Comparison of ENCODE assay signal across 22 cellular contexts in genomic region chr3:126419886-126420786, GRCh38. TPM values are rescaled to one million over a fixed set of nuclear protein-coding genes. Genes with fewer than 3 reads are reported as not detected.
DNase-seq lines count a peak whose midpoint lies in the region; ATAC-seq and TF ChIP-seq lines count a peak whose summit lies in the region.
"Had no signal": no experiment of that assay in that cellular context is flagged by ENCODE, and none has a peak within 500 bp of the region (broad histone marks: within the 10 kb centered on the region; RNA-seq: fewer than 3 reads in every experiment).

No MANE protein-coding gene starts in this region.

- H3K27ac Mint-ChIP-seq in endothelial cell (ENCODE audit: unreplicated experiment), result peak overlapping the region; percentile 36
- H3K27ac Mint-ChIP-seq in osteocyte (ENCODE audit: unreplicated experiment), result no peak overlapping the region
- H3K27ac Mint-ChIP-seq in activated CD8-positive, alpha-beta T cell treated with anti-CD3 and anti-CD28 coated beads for 36 hours, result no peak overlapping the region
- H3K27ac Mint-ChIP-seq: activated naive CD4-positive, alpha-beta T cell treated with anti-CD3 and anti-CD28 coated beads, Interleukin-2, amount 10 ng/mL, durations not matched to agents 7 days and 5 days; stimulated activated naive CD8-positive, alpha-beta T cell treated with anti-CD3 and anti-CD28 coated beads, Interleukin-15, amount 100 ng/mL, for 72 hours had no signal

- TF ChIP-seq CTCF in endothelial cell (IDR thresholded peaks at IDR 0.05; ENCODE audit: unreplicated experiment) (no peak), osteocyte (IDR thresholded peaks at IDR 0.05) (no peak)
- TF ChIP-seq CTCF in activated CD8-positive, alpha-beta T cell treated with anti-CD3 and anti-CD28 coated beads for 36 hours (IDR thresholded peaks at IDR 0.05), result no peak

- CTCF ChIA-PET in activated CD8-positive, alpha-beta T cell treated with anti-CD3 and anti-CD28 coated beads for 36 hours (lab: Charles Lee), result no interaction called here

- no peaks in the 10 kb centered on the region for H3K27me3 Mint-ChIP-seq in endothelial cell (ENCODE audit: unreplicated experiment)
- no peaks in the 10 kb centered on the region for H3K27me3 Mint-ChIP-seq in osteocyte (ENCODE audit: unreplicated experiment)
- H3K27me3 Mint-ChIP-seq in activated CD8-positive, alpha-beta T cell treated with anti-CD3 and anti-CD28 coated beads for 36 hours, result peaks cover 2% of the 10 kb centered on the region

- POLR2A ChIA-PET in activated CD8-positive, alpha-beta T cell treated with anti-CD3 and anti-CD28 coated beads for 36 hours (lab: Charles Lee), result no interaction called here

- H3K9me3 Mint-ChIP-seq in endothelial cell (ENCODE audit: unreplicated experiment), result no peaks in the 10 kb centered on the region
- H3K9me3 Mint-ChIP-seq in osteocyte (ENCODE audit: unreplicated experiment), result no peaks in the 10 kb centered on the region
- no peaks in the 10 kb centered on the region for H3K9me3 Mint-ChIP-seq in activated CD8-positive, alpha-beta T cell treated with anti-CD3 and anti-CD28 coated beads for 36 hours
- H3K9me3 Mint-ChIP-seq: activated naive CD4-positive, alpha-beta T cell treated with anti-CD3 and anti-CD28 coated beads, Interleukin-2, amount 10 ng/mL, durations not matched to agents 7 days and 5 days had no signal

- TF ChIP-seq POLR2A in GM18505 (IDR thresholded peaks at IDR 0.05; ENCODE audit: borderline replicate concordance, extremely low read depth, insufficient read depth, insufficient read length), result no peak

- peaks cover 2% of the 10 kb centered on the region for H3K4me1 Mint-ChIP-seq in endothelial cell (ENCODE audit: unreplicated experiment)
- peaks cover 6% of the 10 kb centered on the region for H3K4me1 Mint-ChIP-seq in osteocyte (ENCODE audit: unreplicated experiment)
- H3K4me1 Mint-ChIP-seq in activated CD8-positive, alpha-beta T cell treated with anti-CD3 and anti-CD28 coated beads for 36 hours (ENCODE audit: low read depth), result no peaks in the 10 kb centered on the region
- H3K4me1 Mint-ChIP-seq: activated naive CD4-positive, alpha-beta T cell treated with anti-CD3 and anti-CD28 coated beads, Interleukin-2, amount 10 ng/mL, durations not matched to agents 7 days and 5 days; stimulated activated naive CD8-positive, alpha-beta T cell treated with anti-CD3 and anti-CD28 coated beads, Interleukin-15, amount 100 ng/mL, for 72 hours had no signal

- DNase-seq in ELF-1 (ENCODE audit: low read depth, low spot score), result peak; percentile 95
- peak; percentile 17 for DNase-seq in NCI-H526 treated with DMSO at 0.1 percent for 48 hours (lab: John Stamatoyannopoulos, UW)
- no peak for DNase-seq in endothelial cell (ENCODE audit: low spot score)
- DNase-seq in osteocyte (ENCODE audit: extremely low spot score, unreplicated experiment), result peak; percentile 82
- no peak for DNase-seq in activated CD8-positive, alpha-beta T cell treated with anti-CD3 and anti-CD28 coated beads for 36 hours
- DNase-seq: activated CD4-positive, alpha-beta T cell treated with anti-CD3 and anti-CD28 coated beads for 48 hours; activated naive CD4-positive, alpha-beta T cell treated with anti-CD3 and anti-CD28 coated beads, Interleukin-2, amount 10 ng/mL, durations not matched to agents 7 days and 5 days; activated T-cell treated with anti-CD3 and anti-CD28 coated beads, Interleukin-2, amount 50 U/mL, for 1 hour; colonic mucosa; erythroblast; NCI-H2081; nephron progenitor cell; retina; T-helper 9 cell had no signal

- peak overlapping the region; percentile 28 for H3K4me3 Mint-ChIP-seq in endothelial cell (ENCODE audit: unreplicated experiment)
- no peak overlapping the region for H3K4me3 Mint-ChIP-seq in osteocyte (ENCODE audit: unreplicated experiment)
- H3K4me3 Mint-ChIP-seq in activated CD8-positive, alpha-beta T cell treated with anti-CD3 and anti-CD28 coated beads for 36 hours, result no peak overlapping the region
- H3K4me3 Mint-ChIP-seq: activated naive CD4-positive, alpha-beta T cell treated with anti-CD3 and anti-CD28 coated beads, Interleukin-2, amount 10 ng/mL, durations not matched to agents 7 days and 5 days; nephron progenitor cell; stimulated activated naive CD8-positive, alpha-beta T cell treated with anti-CD3 and anti-CD28 coated beads, Interleukin-15, amount 100 ng/mL, for 72 hours had no signal

- no peaks in the 10 kb centered on the region for H3K36me3 Mint-ChIP-seq in endothelial cell (ENCODE audit: low read depth, unreplicated experiment)
- H3K36me3 Mint-ChIP-seq in osteocyte (ENCODE audit: unreplicated experiment), result no peaks in the 10 kb centered on the region
- peaks cover 2% of the 10 kb centered on the region for H3K36me3 Mint-ChIP-seq in activated CD8-positive, alpha-beta T cell treated with anti-CD3 and anti-CD28 coated beads for 36 hours (ENCODE audit: low read depth)
- H3K36me3 Mint-ChIP-seq: activated naive CD4-positive, alpha-beta T cell treated with anti-CD3 and anti-CD28 coated beads, Interleukin-2, amount 10 ng/mL, durations not matched to agents 7 days and 5 days had no signal

- intact Hi-C loops in activated CD8-positive, alpha-beta T cell treated with anti-CD3 and anti-CD28 coated beads for 36 hours (cut with micrococcal nuclease), result no loop called here

- ATAC-seq in GM19351 (IDR thresholded peaks at IDR 0.05; ENCODE audit: unreplicated experiment) (no peak), GM19023 (IDR thresholded peaks at IDR 0.05; ENCODE audit: unreplicated experiment) (no peak), GM18505 (IDR thresholded peaks at IDR 0.05; ENCODE audit: unreplicated experiment) (no peak)
- ATAC-seq in activated CD8-positive, alpha-beta T cell treated with anti-CD3 and anti-CD28 coated beads for 36 hours, result no peak
- ATAC-seq: stimulated activated naive CD8-positive, alpha-beta T cell treated with anti-CD3 and anti-CD28 coated beads, Interleukin-15, amount 100 ng/mL, for 72 hours had no signal

RNA-seq across cellular contexts. Expression of gene CFAP100, which starts 25.4 kb away (rescaled TPM):
- total RNA-seq in endothelial cell (ENCODE audit: unreplicated experiment), result not detected
- not detected in 2 replicates for total RNA-seq in osteocyte
- total RNA-seq in activated CD8-positive, alpha-beta T cell treated with anti-CD3 and anti-CD28 coated beads for 36 hours, result not detected
- total RNA-seq: astrocyte, colonic mucosa, G401, NCI-H460, SJSA1 had no signal

RNA-seq across cellular contexts. Expression of gene ZXDC, which starts 55.6 kb away (rescaled TPM):
- total RNA-seq in endothelial cell (ENCODE audit: unreplicated experiment) (25.4 TPM), osteocyte (30.7 and 31.8 TPM in 2 replicates)
- 10 to 100 TPM; 27.8 to 29.8 TPM for total RNA-seq in activated CD8-positive, alpha-beta T cell treated with anti-CD3 and anti-CD28 coated beads for 36 hours

Comparison
In these comparisons a context has a peak if more than half of its experiments do, and no peak if none do; other contexts are left out.
1. DNase-seq: peak in ELF-1 (single experiment), NCI-H526 treated with DMSO at 0.1 percent for 48 hours (single experiment) and osteocyte (single experiment); none in endothelial cell (single experiment) and activated CD8-positive, alpha-beta T cell treated with anti-CD3 and anti-CD28 coated beads for 36 hours (single experiment).